ENCODE assay signal across 13 cellular contexts in the genomic region with DNA sequence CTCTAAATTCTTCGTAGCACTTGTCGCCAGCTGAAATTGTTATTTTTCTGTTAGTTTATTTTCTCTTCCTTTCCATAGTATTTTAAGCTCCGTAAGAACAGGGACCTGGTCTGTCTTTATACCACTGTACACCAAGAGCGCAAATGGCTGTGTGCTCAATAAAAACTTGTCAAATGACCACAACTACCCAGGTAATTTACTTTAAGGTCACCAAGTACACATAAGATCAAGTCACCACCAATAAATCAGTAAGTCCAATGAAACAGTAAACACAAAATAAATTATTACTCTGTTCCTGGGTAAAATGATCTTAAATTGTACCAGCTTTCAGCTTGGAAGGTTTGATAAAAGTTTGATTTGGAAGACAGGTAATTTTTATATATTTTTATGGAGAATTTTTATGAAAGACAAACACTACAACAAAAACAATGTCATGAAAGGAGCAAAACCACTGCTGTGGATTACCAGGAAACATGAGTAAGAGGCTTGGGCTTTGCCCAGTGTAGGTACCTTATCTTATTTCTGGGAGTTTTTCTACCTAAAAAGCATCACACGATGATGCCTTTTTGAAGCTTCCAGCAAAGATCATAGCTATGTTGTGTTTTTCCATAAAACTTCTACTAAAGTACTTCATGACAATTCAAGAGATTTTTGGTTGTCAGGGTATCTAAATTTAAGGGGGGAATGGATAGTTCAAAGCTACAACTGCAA. TPM values are rescaled to one million over a fixed set of nuclear protein-coding genes. Genes with fewer than 3 reads are reported as not detected.
A peak's percentile ranks its signal among the peaks of the same experiment; 100 is the strongest.
DNase-seq lines count a peak whose midpoint lies in the region; ATAC-seq and TF ChIP-seq lines count a peak whose summit lies in the region.
"Had no signal": no experiment of that assay in that cellular context is flagged by ENCODE, and none has a peak within 500 bp of the region (broad histone marks: within the 10 kb centered on the region; RNA-seq: fewer than 3 reads in every experiment).

No MANE protein-coding gene starts in this region.

- H3K27ac ChIP-seq in BLaER1 (no peak overlapping the region), HEK293 (ENCODE audit: extremely low read depth, low read depth, low read length) (no peak overlapping the region)
- H3K27ac ChIP-seq: left ventricle myocardium inferior had no signal

- peak; percentile 22 for DNase-seq in astrocyte of the hippocampus (ENCODE audit: low read depth, low spot score)
- DNase-seq in left kidney (ENCODE audit: low read depth, low spot score), result peak; percentile 61
- no peak for DNase-seq in epidermal melanocyte (ENCODE audit: insufficient read length, low spot score)
- no peak for DNase-seq in SK-N-DZ (ENCODE audit: low spot score)
- no peak for DNase-seq in T-helper 17 cell
- DNase-seq: activated CD4-positive, alpha-beta T cell treated with anti-CD3 and anti-CD28 coated beads for 48 hours; AML-193; left ventricle myocardium inferior; NCI-H1092 treated with DMSO at 0.1 percent for 48 hours; stimulated activated CD4-positive, alpha-beta T cell treated with anti-CD3 and anti-CD28 coated beads, Interleukin-15, amount 100 ng/mL, for 24 hours had no signal

- peaks cover 69% of the 10 kb centered on the region for H3K4me1 Mint-ChIP-seq in T-helper 17 cell

- H4K20me1 ChIP-seq in BLaER1, result peaks cover 100% of the 10 kb centered on the region

- no peaks in the 10 kb centered on the region for H3K27me3 ChIP-seq in BLaER1

- H3K9ac ChIP-seq in BLaER1, result no peak overlapping the region

- H3K4me1 ChIP-seq in BLaER1 (peaks cover 60% of the 10 kb centered on the region), HEK293 (ENCODE audit: control insufficient read depth, insufficient read depth, low read length) (peaks cover 13% of the 10 kb centered on the region)

- TF ChIP-seq CTCF in HEK293 (tag by site-specific recombination; IDR thresholded peaks at IDR 0.05), result no peak

- H3K4me2 ChIP-seq in BLaER1, result 0 out of 2 replicates have a peak overlapping the region, but pooled peaks have one; percentile 4

- peaks cover 32% of the 10 kb centered on the region for H3K36me3 ChIP-seq in BLaER1
- H3K36me3 ChIP-seq in HEK293 (ENCODE audit: control insufficient read depth in 2 of 2, insufficient read depth in 1 of 2, low read length in 2 of 2), result peaks cover 0 to 16% of the 10 kb centered on the region in 2 experiments; a peak in 1 of 3 replicates
- H3K36me3 ChIP-seq: left ventricle myocardium inferior had no signal

- H3K9me3 ChIP-seq in BLaER1 (no peaks in the 10 kb centered on the region), HEK293 (ENCODE audit: control insufficient read depth, insufficient read depth, low read depth, low read length) (no peaks in the 10 kb centered on the region), T-helper 17 cell (ENCODE audit: control insufficient read depth, low read length, poor library complexity, severe bottlenecking) (no peaks in the 10 kb centered on the region)
- H3K9me3 ChIP-seq: left ventricle myocardium inferior had no signal

- H3K27ac Mint-ChIP-seq in T-helper 17 cell, result no peak overlapping the region

- H3K36me3 Mint-ChIP-seq in T-helper 17 cell (ENCODE audit: low read depth), result peaks cover 9% of the 10 kb centered on the region

- H3K4me3 Mint-ChIP-seq in T-helper 17 cell, result no peak overlapping the region

- H3K27me3 Mint-ChIP-seq in T-helper 17 cell, result no peaks in the 10 kb centered on the region

- no peak for ATAC-seq in HG02623 (IDR thresholded peaks at IDR 0.05; ENCODE audit: unreplicated experiment)
- no peak for ATAC-seq in T-helper 17 cell

- POLR2A ChIA-PET in HEK293 (lab: Yijun Ruan, JAX), result no interaction called here

- H3K4me3 ChIP-seq in BLaER1 (no peak overlapping the region), HEK293 (ENCODE audit: low read depth, low read length) (no peak overlapping the region)
- H3K4me3 ChIP-seq: left ventricle myocardium inferior had no signal

- CTCF ChIA-PET in HEK293 (lab: Yijun Ruan, JAX), result interaction anchor here (0.5 to 1.0 kb wide), 6 partner anchors 17 to 253 kb away, joined by 3 to 7 read pairs (median 3); no protein-coding TSS in a partner anchor

TF ChIP-seq in HEK293, 187 proteins besides CTCF, POLR2A, EP300 and RAD21:
- peak; percentile 75 for TF ChIP-seq FEZF1 (tag by site-specific recombination; IDR thresholded peaks at IDR 0.05)
- TF ChIP-seq, protein P1, sequence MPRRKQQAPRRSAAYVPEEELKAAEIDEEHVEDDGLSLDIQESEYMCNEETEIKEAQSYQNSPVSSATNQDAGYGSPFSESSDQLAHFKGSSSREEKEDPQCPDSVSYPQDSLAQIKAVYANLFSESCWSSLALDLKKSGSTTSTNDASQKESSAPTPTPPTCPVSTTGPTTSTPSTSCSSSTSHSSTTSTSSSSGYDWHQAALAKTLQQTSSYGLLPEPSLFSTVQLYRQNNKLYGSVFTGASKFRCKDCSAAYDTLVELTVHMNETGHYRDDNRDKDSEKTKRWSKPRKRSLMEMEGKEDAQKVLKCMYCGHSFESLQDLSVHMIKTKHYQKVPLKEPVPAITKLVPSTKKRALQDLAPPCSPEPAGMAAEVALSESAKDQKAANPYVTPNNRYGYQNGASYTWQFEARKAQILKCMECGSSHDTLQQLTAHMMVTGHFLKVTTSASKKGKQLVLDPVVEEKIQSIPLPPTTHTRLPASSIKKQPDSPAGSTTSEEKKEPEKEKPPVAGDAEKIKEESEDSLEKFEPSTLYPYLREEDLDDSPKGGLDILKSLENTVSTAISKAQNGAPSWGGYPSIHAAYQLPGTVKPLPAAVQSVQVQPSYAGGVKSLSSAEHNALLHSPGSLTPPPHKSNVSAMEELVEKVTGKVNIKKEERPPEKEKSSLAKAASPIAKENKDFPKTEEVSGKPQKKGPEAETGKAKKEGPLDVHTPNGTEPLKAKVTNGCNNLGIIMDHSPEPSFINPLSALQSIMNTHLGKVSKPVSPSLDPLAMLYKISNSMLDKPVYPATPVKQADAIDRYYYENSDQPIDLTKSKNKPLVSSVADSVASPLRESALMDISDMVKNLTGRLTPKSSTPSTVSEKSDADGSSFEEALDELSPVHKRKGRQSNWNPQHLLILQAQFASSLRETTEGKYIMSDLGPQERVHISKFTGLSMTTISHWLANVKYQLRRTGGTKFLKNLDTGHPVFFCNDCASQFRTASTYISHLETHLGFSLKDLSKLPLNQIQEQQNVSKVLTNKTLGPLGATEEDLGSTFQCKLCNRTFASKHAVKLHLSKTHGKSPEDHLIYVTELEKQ (tag by site-specific recombination; IDR thresholded peaks at IDR 0.05; ENCODE audit: borderline replicate concordance), result no peak
- TF ChIP-seq SCRT2 (tag by site-specific recombination; IDR thresholded peaks at IDR 0.05), result peak; percentile 31; the same call in 1 of the 2 replicates
- TF ChIP-seq, protein P2, sequence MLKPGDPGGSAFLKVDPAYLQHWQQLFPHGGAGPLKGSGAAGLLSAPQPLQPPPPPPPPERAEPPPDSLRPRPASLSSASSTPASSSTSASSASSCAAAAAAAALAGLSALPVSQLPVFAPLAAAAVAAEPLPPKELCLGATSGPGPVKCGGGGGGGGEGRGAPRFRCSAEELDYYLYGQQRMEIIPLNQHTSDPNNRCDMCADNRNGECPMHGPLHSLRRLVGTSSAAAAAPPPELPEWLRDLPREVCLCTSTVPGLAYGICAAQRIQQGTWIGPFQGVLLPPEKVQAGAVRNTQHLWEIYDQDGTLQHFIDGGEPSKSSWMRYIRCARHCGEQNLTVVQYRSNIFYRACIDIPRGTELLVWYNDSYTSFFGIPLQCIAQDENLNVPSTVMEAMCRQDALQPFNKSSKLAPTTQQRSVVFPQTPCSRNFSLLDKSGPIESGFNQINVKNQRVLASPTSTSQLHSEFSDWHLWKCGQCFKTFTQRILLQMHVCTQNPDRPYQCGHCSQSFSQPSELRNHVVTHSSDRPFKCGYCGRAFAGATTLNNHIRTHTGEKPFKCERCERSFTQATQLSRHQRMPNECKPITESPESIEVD (tag by site-specific recombination; IDR thresholded peaks at IDR 0.05), result peak; percentile 74; the same call in 1 of the 2 replicates

RNA-seq across cellular contexts. Expression of gene RYBP, which starts 5.0 kb away (rescaled TPM):
- polyA plus RNA-seq in SK-N-DZ (2014; cell fraction: cytosol; rRNA removed), result 4.7 and 5.0 TPM in 2 replicates
- polyA plus RNA-seq in SK-N-DZ (2014; cell fraction: nucleus; rRNA removed), result 5.3 and 6.6 TPM in 2 replicates
- total RNA-seq in T-helper 17 cell, result 10 to 100 TPM in 1 of 2 donors, 1 to 10 TPM in 1; 8.9 to 14.5 TPM

Comparison
In these comparisons a context has a peak if more than half of its experiments do, and no peak if none do; other contexts are left out.
1. DNase-seq: peak in astrocyte of the hippocampus (single experiment) and left kidney (single experiment); none in epidermal melanocyte (single experiment), SK-N-DZ (single experiment) and T-helper 17 cell (0 of 3).